27 cellular contexts compared by ENCODE assay signal in genomic region chr7:93926800-93927199, GRCh38. TPM values are rescaled to one million over a fixed set of nuclear protein-coding genes. Genes with fewer than 3 reads are reported as not detected.
"Had no signal": no experiment of that assay in that cellular context is flagged by ENCODE, and none has a peak within 500 bp of the region (broad histone marks: within the 10 kb centered on the region; RNA-seq: fewer than 3 reads in every experiment).

No MANE protein-coding gene starts in this region.

- H3K36me3 ChIP-seq: left lung, neutrophil, ovary, prostate gland, WERI-Rb-1 had no signal

- ATAC-seq: activated CD8-positive, alpha-beta memory T cell treated with anti-CD3 and anti-CD28 coated beads, Interleukin-2, amount 10 ng/mL, durations not matched to agents 7 days and 5 days; activated CD8-positive, alpha-beta T cell treated with anti-CD3 and anti-CD28 coated beads for 36 hours; left lung; natural killer cell treated with Interleukin-12 subunit alpha and Interleukin-12 subunit beta and Interleukin-15 and Interleukin-18, amount 100 ng/mL, for 72 hours; SK-N-SH treated with all-trans-retinoic acid at 6 μM for 48 hours had no signal

- DNase-seq: activated CD4-positive, alpha-beta T cell treated with anti-CD3 and anti-CD28 coated beads, Interleukin-2, amount 10 ng/mL, durations not matched to agents 7 days and 5 days; activated CD4-positive, CD25-positive, alpha-beta regulatory T cell treated with anti-CD3 and anti-CD28 coated beads, Interleukin-2, amount 50 U/mL, for 72 hours; activated CD8-positive, alpha-beta memory T cell treated with anti-CD3 and anti-CD28 coated beads, Interleukin-2, amount 10 ng/mL, durations not matched to agents 7 days and 5 days; activated CD8-positive, alpha-beta T cell treated with anti-CD3 and anti-CD28 coated beads for 36 hours; activated effector memory CD4-positive, alpha-beta T cell treated with anti-CD3 and anti-CD28 coated beads, Interleukin-2, amount 50 U/mL, for 16 hours; activated naive CD4-positive, alpha-beta T cell treated with anti-CD3 and anti-CD28 coated beads, Interleukin-2, amount 10 ng/mL, durations not matched to agents 7 days and 5 days; activated T-cell treated with anti-CD3 and anti-CD28 coated beads for 4 hours; amygdala; caudate nucleus; foreskin fibroblast; hippocampal formation; kidney glomerular epithelial cell; left lung; midbrain; ovary; right cardiac atrium; stimulated activated CD4-positive, alpha-beta T cell treated with anti-CD3 and anti-CD28 coated beads, Interleukin-1b, Interleukin-23, amount 100 ng/mL, for 48 hours; testis; WERI-Rb-1 had no signal

- H3K9me3 ChIP-seq: left lung, neutrophil, ovary, prostate gland, testis had no signal

- H3K27ac ChIP-seq: left lung, neutrophil, prostate gland, testis, WERI-Rb-1 had no signal

- H3K4me1 ChIP-seq: left lung, prostate gland, testis had no signal

- H3K4me3 ChIP-seq: left lung, ovary, prostate gland, skin epidermis, testis had no signal

- H3K27me3 ChIP-seq: ovary, testis had no signal

RNA-seq across cellular contexts. Expression of gene GNG11, which starts 5.3 kb away (rescaled TPM):
- total RNA-seq: activated CD4-positive, alpha-beta T cell treated with anti-CD3 and anti-CD28 coated beads, Interleukin-2, amount 10 ng/mL, durations not matched to agents 7 days and 5 days; activated CD8-positive, alpha-beta memory T cell treated with anti-CD3 and anti-CD28 coated beads, Interleukin-2, amount 10 ng/mL, durations not matched to agents 7 days and 5 days; activated CD8-positive, alpha-beta T cell treated with anti-CD3 and anti-CD28 coated beads for 36 hours; natural killer cell treated with Interleukin-12 subunit alpha and Interleukin-12 subunit beta and Interleukin-15 and Interleukin-18, amount 100 ng/mL, for 72 hours; T-helper 2 cell treated with Interferon-gamma antibody and Interleukin-4, amounts not matched to agents 100 ng/mL and 5 ng/mL, for 36 hours had no signal

RNA-seq across cellular contexts. Expression of gene GNGT1, which starts 20.4 kb away (rescaled TPM):
- total RNA-seq: activated CD4-positive, alpha-beta T cell treated with anti-CD3 and anti-CD28 coated beads, Interleukin-2, amount 10 ng/mL, durations not matched to agents 7 days and 5 days; activated CD8-positive, alpha-beta memory T cell treated with anti-CD3 and anti-CD28 coated beads, Interleukin-2, amount 10 ng/mL, durations not matched to agents 7 days and 5 days; activated CD8-positive, alpha-beta T cell treated with anti-CD3 and anti-CD28 coated beads for 36 hours; epithelial cell of proximal tubule; fibroblast of lung; left lung; natural killer cell treated with Interleukin-12 subunit alpha and Interleukin-12 subunit beta and Interleukin-15 and Interleukin-18, amount 100 ng/mL, for 72 hours; prostate gland; right cardiac atrium; T-helper 2 cell treated with Interferon-gamma antibody and Interleukin-4, amounts not matched to agents 100 ng/mL and 5 ng/mL, for 36 hours; testis had no signal
- polyA plus RNA-seq: fibroblast of lung, right cardiac atrium had no signal

RNA-seq across cellular contexts. Expression of gene TFPI2, which starts 36.2 kb away (rescaled TPM):
- total RNA-seq: activated CD4-positive, alpha-beta T cell treated with anti-CD3 and anti-CD28 coated beads, Interleukin-2, amount 10 ng/mL, durations not matched to agents 7 days and 5 days; activated CD8-positive, alpha-beta T cell treated with anti-CD3 and anti-CD28 coated beads for 36 hours; natural killer cell treated with Interleukin-12 subunit alpha and Interleukin-12 subunit beta and Interleukin-15 and Interleukin-18, amount 100 ng/mL, for 72 hours; T-helper 2 cell treated with Interferon-gamma antibody and Interleukin-4, amounts not matched to agents 100 ng/mL and 5 ng/mL, for 36 hours had no signal
